Comparison of ENCODE assay signal across 9 cellular contexts in genomic region chr17:40551874-40552768, GRCh38. TPM values are rescaled to one million over a fixed set of nuclear protein-coding genes. Genes with fewer than 3 reads are reported as not detected.
DNase-seq lines count a peak whose midpoint lies in the region; ATAC-seq and TF ChIP-seq lines count a peak whose summit lies in the region.
"Had no signal": no experiment of that assay in that cellular context is flagged by ENCODE, and none has a peak within 500 bp of the region (broad histone marks: within the 10 kb centered on the region; RNA-seq: fewer than 3 reads in every experiment).

No MANE protein-coding gene starts in this region.

- DNase-seq in NCI-H187 treated with DMSO at 0.1 percent for 48 hours (lab: John Stamatoyannopoulos, UW) (peak; percentile 78), breast epithelium (ENCODE audit: low spot score in 2 of 2) (peak in 1 of 2 donors; percentile 57), medulla oblongata (ENCODE audit: extremely low spot score) (peak; percentile 33), transverse colon (peak; percentile 21), NCI-H1436 (lab: John Stamatoyannopoulos, UW) (no peak), NCI-H226 (no peak)

- TF ChIP-seq CTCF in breast epithelium (IDR thresholded peaks at IDR 0.05) (no peak), transverse colon (IDR thresholded peaks at IDR 0.05) (no peak)

- in situ Hi-C loops in transverse colon (cut with MboI; ENCODE audit: low pct_ligation_motif_present in 1 of 4, low pct_unique_long_range_greater_than_20kb in 1 of 4, low sequenced_read_pairs in 3 of 4), result no loop called here

- 76 to 80% methylated on average over 1 to 32 of the region's 32 CpGs for WGBS in transverse colon (ENCODE audit: low coverage in 1 of 2), 2 donors

- H4K20me1 ChIP-seq in BLaER1 treated with 17β-estradiol and CSF1 and Interleukin-3, amounts not matched to agents 10 nM and 100 nM, result no peaks in the 10 kb centered on the region

- ATAC-seq in HG03108 (IDR thresholded peaks at IDR 0.05; ENCODE audit: unreplicated experiment), result no peak

- H3K27ac ChIP-seq in BLaER1 treated with 17β-estradiol and CSF1 and Interleukin-3, amounts not matched to agents 10 nM and 100 nM, result peak overlapping the region in 9 of 11 experiments; percentile 87 to 99 (median 96); a peak in 19 of 22 replicates
- peak overlapping the region; percentile 97 for H3K27ac ChIP-seq in breast epithelium
- H3K27ac ChIP-seq in transverse colon, result peak overlapping the region; percentile 79 to 87 (median 84)
- H3K27ac ChIP-seq: epithelial cell of prostate had no signal

- no peaks in the 10 kb centered on the region for H3K9me3 ChIP-seq in BLaER1 treated with 17β-estradiol and CSF1 and Interleukin-3, amounts not matched to agents 10 nM and 100 nM (replicated peaks in 1 of 11)
- H3K9me3 ChIP-seq in breast epithelium, result no peaks in the 10 kb centered on the region
- H3K9me3 ChIP-seq in transverse colon, result no peaks in the 10 kb centered on the region

- peak overlapping the region; percentile 89 to 99 (median 95) for H3K4me2 ChIP-seq in BLaER1 treated with 17β-estradiol and CSF1 and Interleukin-3, amounts not matched to agents 10 nM and 100 nM

- no peaks in the 10 kb centered on the region for H3K36me3 ChIP-seq in BLaER1 treated with 17β-estradiol and CSF1 and Interleukin-3, amounts not matched to agents 10 nM and 100 nM
- H3K36me3 ChIP-seq in breast epithelium (no peaks in the 10 kb centered on the region), transverse colon (no peaks in the 10 kb centered on the region)

- no peak for TF ChIP-seq EP300 in transverse colon (IDR thresholded peaks at IDR 0.05; ENCODE audit: low read depth)

- H3K4me1 ChIP-seq in BLaER1 treated with 17β-estradiol and CSF1 and Interleukin-3, amounts not matched to agents 10 nM and 100 nM, result peaks cover 98 to 100% (median 100%) of the 10 kb centered on the region in 10 experiments
- H3K4me1 ChIP-seq in breast epithelium, result peaks cover 50 to 51% of the 10 kb centered on the region in 2 donors
- H3K4me1 ChIP-seq in transverse colon, result peaks cover 32 to 67% (median 41%) of the 10 kb centered on the region in 4 donors

- peak overlapping the region in 7 of 11 experiments; percentile 5 to 90 (median 84); a peak in 12 of 22 replicates for H3K9ac ChIP-seq in BLaER1 treated with 17β-estradiol and CSF1 and Interleukin-3, amounts not matched to agents 10 nM and 100 nM

- H3K4me3 ChIP-seq in BLaER1 treated with 17β-estradiol and CSF1 and Interleukin-3, amounts not matched to agents 10 nM and 100 nM, result no peak overlapping the region
- H3K4me3 ChIP-seq in breast epithelium, result peak overlapping the region in 1 of 3 donors; percentile 61
- H3K4me3 ChIP-seq in transverse colon, result no peak overlapping the region

- TF ChIP-seq POLR2A in breast epithelium (IDR thresholded peaks at IDR 0.05), result no peak
- no peak for TF ChIP-seq POLR2A in transverse colon (IDR thresholded peaks at IDR 0.05)

- intact Hi-C loops in breast epithelium (cut with DNase I; ENCODE audit: low total_unique reads) (no loop called here), transverse colon (cut with DNase I; ENCODE audit: low total_unique reads) (no loop called here)

- H3K27me3 ChIP-seq in BLaER1 treated with 17β-estradiol and CSF1 and Interleukin-3, amounts not matched to agents 10 nM and 100 nM, result no peaks in the 10 kb centered on the region
- H3K27me3 ChIP-seq in breast epithelium (no peaks in the 10 kb centered on the region), transverse colon (no peaks in the 10 kb centered on the region)

RNA-seq across cellular contexts. Expression of gene CCR7, which starts 13.2 kb away (rescaled TPM):
- total RNA-seq in breast epithelium (1 to 10 TPM in 1 of 3 donors, under 1 TPM in 2; 0.16 to 1.0 (median 0.33) TPM), transverse colon (1 to 10 TPM in 2 of 4 donors, under 1 TPM in 1, not detected in 1; 0.14 to 5.4 (median 4.9) TPM)

RNA-seq across cellular contexts. Expression of gene TNS4, which starts 50.7 kb away (rescaled TPM):
- total RNA-seq in breast epithelium (10 to 100 TPM in 2 of 3 donors, not detected in 1; 30.5 to 52.2 TPM), transverse colon (1 to 10 TPM in 3 of 4 donors, not detected in 1; 1.2 to 4.2 (median 2.5) TPM)

Comparison
In these comparisons a context has a peak if more than half of its experiments do, and no peak if none do; other contexts are left out.
1. DNase-seq: peak in NCI-H187 treated with DMSO at 0.1 percent for 48 hours (single experiment), medulla oblongata (single experiment) and transverse colon (single experiment); none in NCI-H1436 (single experiment) and NCI-H226 (single experiment).
2. Peak in every context shown above with its lines, with median percentiles within 50 percentile points of each other: H3K27ac ChIP-seq.